1 cellular context compared by ENCODE assay signal in genomic region chr13:49612042-49612441, GRCh38. TPM values are rescaled to one million over a fixed set of nuclear protein-coding genes. Genes with fewer than 3 reads are reported as not detected.
"Had no signal": no experiment of that assay in that cellular context is flagged by ENCODE, and none has a peak within 500 bp of the region (broad histone marks: within the 10 kb centered on the region; RNA-seq: fewer than 3 reads in every experiment).

No MANE protein-coding gene starts in this region.

RNA-seq across cellular contexts. Expression of gene ARL11, which starts 16.3 kb away (rescaled TPM):
- total RNA-seq: G401 had no signal
